In the genomic region with DNA sequence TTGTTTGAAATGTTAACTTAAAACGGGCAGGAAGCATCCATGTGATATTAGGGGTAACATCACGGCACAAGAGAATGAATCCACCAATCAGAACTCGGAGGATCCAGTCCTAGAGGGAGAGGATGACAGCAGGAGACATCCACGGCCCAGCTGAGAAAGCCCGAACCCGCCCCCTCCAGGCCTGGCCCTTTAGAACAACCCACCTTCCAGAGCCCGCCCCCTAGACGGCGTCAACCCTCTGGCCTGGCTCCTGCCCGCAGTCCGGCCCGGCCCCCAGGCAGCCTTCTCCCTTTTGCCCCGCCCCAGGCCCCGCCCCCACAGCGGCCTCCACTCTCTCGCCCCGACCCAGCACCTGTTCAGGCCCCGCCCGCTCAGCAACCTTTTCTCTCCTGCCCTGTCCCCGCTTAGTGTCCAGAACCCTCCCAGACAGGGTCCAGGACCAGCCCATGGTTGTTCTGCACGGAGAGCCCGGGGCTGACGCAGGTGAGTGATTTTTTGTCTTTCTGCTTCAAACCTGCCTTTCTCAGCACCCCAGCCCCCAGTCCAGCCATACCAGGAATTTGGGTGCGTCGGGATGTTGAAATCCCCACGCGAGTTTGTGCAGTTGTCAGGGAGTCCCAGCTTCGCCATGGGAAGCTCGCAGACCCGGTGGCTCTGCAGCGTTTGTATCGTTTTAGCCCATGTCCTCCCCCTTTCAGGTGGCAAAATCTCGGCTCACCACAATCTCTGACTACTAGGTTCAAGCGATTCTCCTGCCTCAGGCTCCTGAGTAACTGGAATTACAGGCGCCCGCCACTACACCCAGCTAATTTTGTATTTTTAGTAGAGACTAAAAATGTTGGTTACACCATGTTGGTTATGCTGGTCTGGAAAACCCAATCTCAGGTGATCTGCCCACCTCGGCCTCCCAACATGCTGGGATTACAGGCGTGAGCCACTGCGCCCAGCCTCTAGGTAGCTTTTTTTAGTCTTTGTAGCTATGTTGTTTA, we compare ENCODE assay signal across 8 cellular contexts. TPM values are rescaled to one million over a fixed set of nuclear protein-coding genes. Genes with fewer than 3 reads are reported as not detected.
DNase-seq lines count a peak whose midpoint lies in the region; ATAC-seq, FAIRE-seq and TF ChIP-seq lines count a peak whose summit lies in the region.
"Had no signal": no experiment of that assay in that cellular context is flagged by ENCODE, and none has a peak within 500 bp of the region (broad histone marks: within the 10 kb centered on the region; RNA-seq: fewer than 3 reads in every experiment).

No MANE protein-coding gene starts in this region.

- H2AFZ ChIP-seq in IMR-90 (replicated peaks; ENCODE audit: low read length, poor library complexity) (peak overlapping the region; percentile 67), smooth muscle cell (ENCODE audit: low read depth) (no peak overlapping the region)

- WGBS in IMR-90 (ENCODE audit: extremely low coverage in 2 of 2, insufficient read length in 1 of 2), 2 experiments = 5% methylated on average over 4 of the region's 39 CpGs; no CpG with 5 or more reads in 1 of the 2 experiments
- WGBS in body of pancreas, 2 donors = 38 to 48% methylated on average over 21 to 33 of the region's 39 CpGs
- WGBS in smooth muscle cell (ENCODE audit: low lambda C conversion rate) = 54% methylated on average over 34 of the region's 39 CpGs

- no peak overlapping the region for H4K91ac ChIP-seq in IMR-90 (ENCODE audit: insufficient read depth, low read depth, low read length)

- no peak overlapping the region for H3K9ac ChIP-seq in IMR-90 (ENCODE audit: low read depth, low read length)
- H3K9ac ChIP-seq in smooth muscle cell (ENCODE audit: low read depth) = no peak overlapping the region

- H3K56ac ChIP-seq in IMR-90 (ENCODE audit: extremely low read depth, insufficient read depth, low read length) = no peak overlapping the region

- no peaks in the 10 kb centered on the region for H3K9me1 ChIP-seq in IMR-90 (ENCODE audit: insufficient read depth, low read length)

- H4K8ac ChIP-seq in IMR-90 (ENCODE audit: low read depth in 2 of 2, low read length in 2 of 2) = no peak overlapping the region

- no peak overlapping the region for H2BK120ac ChIP-seq in IMR-90 (ENCODE audit: low read depth, low read length)

- intact Hi-C loops in IMR-90 (cut with micrococcal nuclease) = no loop called here
- intact Hi-C loops in body of pancreas (cut with DNase I) = no loop called here

- H3K9me3 ChIP-seq in IMR-90 (ENCODE audit: control insufficient read depth, insufficient read depth, low read length) (peaks cover 31% of the 10 kb centered on the region), body of pancreas (peaks cover 4 to 53% (median 15%) of the 10 kb centered on the region in 3 donors), iPS-18c (ENCODE audit: control insufficient read depth, insufficient read depth, low read length) (peaks cover 4% of the 10 kb centered on the region), smooth muscle cell (replicated peaks; ENCODE audit: low read depth) (peaks cover 25% of the 10 kb centered on the region)

- H3K23ac ChIP-seq in IMR-90 (ENCODE audit: low read depth, low read length) = no peak overlapping the region

- TF ChIP-seq POLR2A in IMR-90 (IDR thresholded peaks at IDR 0.05; ENCODE audit: low read depth, low read length) (no peak), body of pancreas (IDR thresholded peaks at IDR 0.05) (peak in 1 of 3 donors; percentile 15), GM12892 (IDR thresholded peaks at IDR 0.05; ENCODE audit: low read depth, low read length) (no peak)

- dilution Hi-C loops in IMR-90 (cut with HindIII; ENCODE audit: low sequenced_read_pairs, unreplicated experiment) = no loop called here

- H3K36me3 ChIP-seq in IMR-90 (ENCODE audit: control insufficient read depth, insufficient read depth, low read length) = peaks cover 14% of the 10 kb centered on the region
- peaks cover 11 to 14% of the 10 kb centered on the region in 2 donors for H3K36me3 ChIP-seq in body of pancreas (replicated peaks in 1 of 2; ENCODE audit: insufficient read depth in 1 of 2, low read depth in 2 of 2)
- H3K36me3 ChIP-seq in smooth muscle cell (ENCODE audit: low read depth) = peaks cover 27% of the 10 kb centered on the region

- no peaks in the 10 kb centered on the region for H4K20me1 ChIP-seq in IMR-90 (ENCODE audit: insufficient read depth, low read length)
- H4K20me1 ChIP-seq in smooth muscle cell (ENCODE audit: low read depth) = no peaks in the 10 kb centered on the region

- CTCF ChIA-PET in IMR-90 (lab: Yijun Ruan, JAX) = no interaction called here

- no peak overlapping the region for H4K5ac ChIP-seq in IMR-90 (ENCODE audit: low read depth, low read length)

- no peak overlapping the region for H2BK5ac ChIP-seq in IMR-90 (ENCODE audit: low read depth, low read length, poor library complexity, severe bottlenecking)

- H3K4me3 ChIP-seq in IMR-90 (ENCODE audit: insufficient read depth, low read depth, low read length) (no peak overlapping the region), body of pancreas (no peak overlapping the region), iPS-18c (ENCODE audit: insufficient read depth, low read depth, low read length) (peak overlapping the region; percentile 32), smooth muscle cell (peak overlapping the region; percentile 10)

- H3F3A ChIP-seq in smooth muscle cell (ENCODE audit: low read depth) = peaks cover 27% of the 10 kb centered on the region

- H3K27ac ChIP-seq in IMR-90 (ENCODE audit: insufficient read depth, low read length) (no peak overlapping the region), body of pancreas (peak overlapping the region in 3 of 4 donors; percentile 85 to 89 (median 89)), smooth muscle cell (ENCODE audit: low read depth) (no peak overlapping the region)

- H3K79me2 ChIP-seq in smooth muscle cell (ENCODE audit: low read depth) = peaks cover 4% of the 10 kb centered on the region

- no peak overlapping the region for H3K4ac ChIP-seq in IMR-90 (ENCODE audit: low read depth, low read length)

- H3K4me1 ChIP-seq in IMR-90 (ENCODE audit: control insufficient read depth, insufficient read depth, low read length) (no peaks in the 10 kb centered on the region), body of pancreas (peaks cover 27% of the 10 kb centered on the region), smooth muscle cell (ENCODE audit: low read depth) (peaks cover 10% of the 10 kb centered on the region)

- no peak overlapping the region for H2BK20ac ChIP-seq in IMR-90 (ENCODE audit: low read depth, low read length)

- H3K14ac ChIP-seq in IMR-90 (replicated peaks; ENCODE audit: low read depth, low read length) = no peak overlapping the region

- in situ Hi-C loops in IMR-90 (cut with MboI; ENCODE audit: low sequenced_read_pairs) = no loop called here

- no peaks in the 10 kb centered on the region for H3K79me1 ChIP-seq in IMR-90 (ENCODE audit: low read depth in 1 of 2, low read length in 2 of 2)

- H2AK9ac ChIP-seq in IMR-90 (replicated peaks; ENCODE audit: low read depth, low read length, poor library complexity) = no peak overlapping the region

- BruUV-seq in IMR-90 (replicated peaks; lab: Mats Ljungman, UMichigan) = no TSS peak

- POLR2A ChIA-PET in IMR-90 (lab: Charles Lee; ENCODE audit: unreplicated experiment) = interaction anchor here (0.6 kb wide), 1 partner anchor 86 kb away, joined by 4 read pairs; no protein-coding TSS in a partner anchor

- peak; percentile 5 for DNase-seq in IMR-90
- peak; percentile 56 to 83 (median 66) for DNase-seq in body of pancreas
- DNase-seq in smooth muscle cell (lab: John Stamatoyannopoulos, UW; ENCODE audit: unreplicated experiment) = no peak
- DNase-seq in GM12892 (ENCODE audit: insufficient read length) = no peak
- no peak for DNase-seq in SIG-M5 treated with dmso at 0.1 percent for 504 hours (lab: John Stamatoyannopoulos, UW; ENCODE audit: unreplicated experiment)
- DNase-seq: activated CD4-positive, CD25-positive, alpha-beta regulatory T cell had no signal

- no peak for FAIRE-seq in GM12892 (lab: Jason Lieb, UNC)

- ATAC-seq in IMR-90 (ENCODE audit: low read depth) (peak; percentile 8; the same call in 1 of the 2 replicates), body of pancreas (peak; percentile 34), HG03108 (IDR thresholded peaks at IDR 0.05; ENCODE audit: unreplicated experiment) (no peak)

- no peak for TF ChIP-seq CTCF in IMR-90 (conservative IDR thresholded peaks at IDR 0.05; ENCODE audit: low read depth, low read length)
- TF ChIP-seq CTCF in body of pancreas (IDR thresholded peaks at IDR 0.05) = no peak
- no peak for TF ChIP-seq CTCF in smooth muscle cell (IDR thresholded peaks at IDR 0.05; ENCODE audit: borderline replicate concordance, insufficient read depth, poor library complexity, severe bottlenecking)

- no peak for TF ChIP-seq RAD21 in IMR-90 (IDR thresholded peaks at IDR 0.05; ENCODE audit: low read length)

- H2BK15ac ChIP-seq in IMR-90 (ENCODE audit: low read depth, low read length) = no peak overlapping the region

- no peak overlapping the region for H3K18ac ChIP-seq in IMR-90 (ENCODE audit: low read depth, low read length)

- H3K27me3 ChIP-seq in IMR-90 (ENCODE audit: control insufficient read depth, insufficient read depth, low read length) (no peaks in the 10 kb centered on the region), body of pancreas (no peaks in the 10 kb centered on the region), smooth muscle cell (ENCODE audit: low read depth) (no peaks in the 10 kb centered on the region)

- H2AK5ac ChIP-seq in IMR-90 (ENCODE audit: low read depth, low read length) = no peak overlapping the region

- H3K4me2 ChIP-seq in IMR-90 (ENCODE audit: low read depth, low read length) = no peak overlapping the region; the same call in 1 of the 2 replicates
- H3K4me2 ChIP-seq in smooth muscle cell = peak overlapping the region; percentile 22

RNA-seq across cellular contexts. Expression of a gene that starts 16.1 kb away (rescaled TPM):
- total RNA-seq in IMR-90 (2012; rRNA removed) (10.0 and 12.0 TPM in 2 replicates), body of pancreas (1 to 10 TPM; 4.9 to 7.5 TPM), smooth muscle cell (9.2 and 17.9 TPM in 2 replicates)
- polyA plus RNA-seq in IMR-90 (2012; rRNA removed) (1.2 and 1.6 TPM in 2 replicates), smooth muscle cell (5.6 and 9.1 TPM in 2 replicates)
- 0.37 and 0.43 TPM in 2 replicates for polyA plus RNA-seq in IMR-90 (2012; cell fraction: cytosol; rRNA removed)
- polyA plus RNA-seq in IMR-90 (2012; cell fraction: nucleus; rRNA removed; ENCODE audit: low replicate concordance) = 0.38 and 2.2 TPM in 2 replicates
- 7.0 TPM for polyA plus RNA-seq in GM12892 (2012; ENCODE audit: missing spikeins)

RNA-seq across cellular contexts. Expression of a gene that starts 23.4 kb away (rescaled TPM):
- total RNA-seq in IMR-90 (2012; rRNA removed) (6.1 TPM in 2 replicates), body of pancreas (1 to 10 TPM; 6.3 to 6.7 TPM), smooth muscle cell (8.6 and 11.9 TPM in 2 replicates)
- polyA plus RNA-seq in IMR-90 (2012; rRNA removed) (0.50 and 0.82 TPM in 2 replicates), smooth muscle cell (1.6 and 4.2 TPM in 2 replicates)
- polyA plus RNA-seq in IMR-90 (2012; cell fraction: cytosol; rRNA removed) = 0.10 and 0.15 TPM in 2 replicates
- polyA plus RNA-seq in IMR-90 (2012; cell fraction: nucleus; rRNA removed; ENCODE audit: low replicate concordance) = 0.18 and 2.2 TPM in 2 replicates
- 1.8 TPM for polyA plus RNA-seq in GM12892 (2012; ENCODE audit: missing spikeins)

RNA-seq across cellular contexts. Expression of a gene that starts 49.2 kb away (rescaled TPM):
- total RNA-seq in IMR-90 (2012; rRNA removed) (4.7 and 5.0 TPM in 2 replicates), body of pancreas (1 to 10 TPM; 2.3 to 9.2 TPM), smooth muscle cell (14.7 and 16.1 TPM in 2 replicates)
- polyA plus RNA-seq in IMR-90 (2012; rRNA removed) (1.9 and 3.4 TPM in 2 replicates), smooth muscle cell (6.2 and 8.4 TPM in 2 replicates)
- polyA plus RNA-seq in IMR-90 (2012; cell fraction: cytosol; rRNA removed) = 1.2 and 1.5 TPM in 2 replicates
- polyA plus RNA-seq in IMR-90 (2012; cell fraction: nucleus; rRNA removed; ENCODE audit: low replicate concordance) = 4.1 and 10.8 TPM in 2 replicates
- 0.68 TPM for polyA plus RNA-seq in GM12892 (2012; ENCODE audit: missing spikeins)

Comparison
In these comparisons a context has a peak if more than half of its experiments do, and no peak if none do; other contexts are left out.
1. DNase-seq: peak in IMR-90 (single experiment) and body of pancreas (4 of 4); none in smooth muscle cell (single experiment), GM12892 (single experiment) and SIG-M5 treated with dmso at 0.1 percent for 504 hours (single experiment).
2. H3K27ac ChIP-seq: peak in body of pancreas (3 of 4); none in IMR-90 (single experiment) and smooth muscle cell (single experiment).
3. H3K4me3 ChIP-seq: peak in iPS-18c (single experiment) and smooth muscle cell (single experiment); none in IMR-90 (single experiment) and body of pancreas (0 of 2).